In genomic region chr1:235864965-235865525, GRCh38 we compare ENCODE assay signal across 8 cellular contexts. TPM values are rescaled to one million over a fixed set of nuclear protein-coding genes. Genes with fewer than 3 reads are reported as not detected.
DNase-seq lines count a peak whose midpoint lies in the region; ATAC-seq and TF ChIP-seq lines count a peak whose summit lies in the region.

No MANE protein-coding gene starts in this region.

- BruUV-seq in Calu3 (replicated peaks; lab: Mats Ljungman, UMichigan), result no TSS peak

- no peak overlapping the region for H2BK120ac ChIP-seq in trophoblast cell (ENCODE audit: insufficient read depth, low read length, poor library complexity)

- no peak overlapping the region for H3K9ac ChIP-seq in trophoblast cell (ENCODE audit: low read length)

- H4K8ac ChIP-seq in trophoblast cell (ENCODE audit: low read depth, low read length), result no peak overlapping the region

- no CpG with 5 or more reads among the region's 3 CpGs for WGBS in trophoblast cell (ENCODE audit: extremely low coverage, insufficient coverage, insufficient read length)

- H3K36me3 Mint-ChIP-seq in Calu3 (ENCODE audit: insufficient read depth, unreplicated experiment) (peaks cover 19% of the 10 kb centered on the region), progenitor cell of endocrine pancreas (ENCODE audit: insufficient read depth) (no peaks in the 10 kb centered on the region)

- ATAC-seq in GM21619 (IDR thresholded peaks at IDR 0.05; ENCODE audit: unreplicated experiment) (no peak), omental fat pad (ENCODE audit: low FRiP score) (no peak)

- DNase-seq in Calu3 (no peak), NCI-H69 (lab: John Stamatoyannopoulos, UW) (peak; percentile 64), epithelial cell of prostate (ENCODE audit: low read depth, low spot score) (no peak), progenitor cell of endocrine pancreas (ENCODE audit: low spot score, unreplicated experiment) (no peak), GM10248 (ENCODE audit: extremely low spot score) (no peak), trophoblast cell (no peak), omental fat pad (ENCODE audit: low spot score) (no peak)

- H3K27ac Mint-ChIP-seq in Calu3 (ENCODE audit: unreplicated experiment), result no peak overlapping the region
- no peak overlapping the region for H3K27ac Mint-ChIP-seq in progenitor cell of endocrine pancreas

- no peak overlapping the region for H3K18ac ChIP-seq in trophoblast cell (ENCODE audit: low read length)

- no peak overlapping the region for H3K23ac ChIP-seq in trophoblast cell (ENCODE audit: low read length)

- H3K4me1 Mint-ChIP-seq in Calu3 (ENCODE audit: low read depth, unreplicated experiment) (peaks cover 13% of the 10 kb centered on the region), progenitor cell of endocrine pancreas (ENCODE audit: low read depth) (peaks cover 14% of the 10 kb centered on the region)

- no peak overlapping the region for H3K4me2 ChIP-seq in trophoblast cell (ENCODE audit: low read length)

- H4K91ac ChIP-seq in trophoblast cell (ENCODE audit: low read depth, low read length), result no peak overlapping the region

- H4K12ac ChIP-seq in trophoblast cell (ENCODE audit: low read depth, low read length), result no peak overlapping the region

- H3K9me3 Mint-ChIP-seq in Calu3 (ENCODE audit: low read depth, unreplicated experiment), result no peaks in the 10 kb centered on the region
- H3K9me3 Mint-ChIP-seq in progenitor cell of endocrine pancreas (ENCODE audit: low read depth), result no peaks in the 10 kb centered on the region

- H3K27me3 Mint-ChIP-seq in Calu3 (ENCODE audit: unreplicated experiment), result no peaks in the 10 kb centered on the region
- peaks cover 4% of the 10 kb centered on the region for H3K27me3 Mint-ChIP-seq in progenitor cell of endocrine pancreas

- no peak for TF ChIP-seq CTCF in Calu3 (IDR thresholded peaks at IDR 0.05; ENCODE audit: unreplicated experiment)
- TF ChIP-seq CTCF in progenitor cell of endocrine pancreas (IDR thresholded peaks at IDR 0.05; ENCODE audit: unreplicated experiment), result no peak
- no peak for TF ChIP-seq CTCF in GM10248 (IDR thresholded peaks at IDR 0.05; ENCODE audit: control extremely low read depth, extremely low read depth, low read depth, missing control alignments)
- TF ChIP-seq CTCF in omental fat pad (IDR thresholded peaks at IDR 0.05), result no peak

- CTCF ChIA-PET in Calu3 (lab: Charles Lee), result interaction anchor here (1.0 to 2.9 kb wide), 5 partner anchors 21 to 106 kb away, joined by 4 to 28 read pairs (median 4); no protein-coding TSS in a partner anchor
- CTCF ChIA-PET in GM10248 (lab: Yijun Ruan, JAX), result interaction anchor here (0.8 to 3.0 kb wide), 18 partner anchors 8 to 351 kb away, joined by 3 to 38 read pairs (median 4); no protein-coding TSS in a partner anchor

- H3K79me2 ChIP-seq in trophoblast cell (ENCODE audit: control insufficient read depth, insufficient read depth, low read length, poor library complexity), result peaks cover 1% of the 10 kb centered on the region

- H3K14ac ChIP-seq in trophoblast cell (ENCODE audit: low read length), result no peak overlapping the region

- peaks cover 5% of the 10 kb centered on the region for H3K79me1 ChIP-seq in trophoblast cell (ENCODE audit: low read length)

- no peaks in the 10 kb centered on the region for H3K27me3 ChIP-seq in trophoblast cell (ENCODE audit: insufficient read depth, low read length)

- intact Hi-C loops in Calu3 (cut with micrococcal nuclease; ENCODE audit: unreplicated experiment), result no loop called here

- no peak overlapping the region for H2AK5ac ChIP-seq in trophoblast cell (ENCODE audit: low read length)

- POLR2A ChIA-PET in GM10248 (lab: Yijun Ruan, JAX), result interaction anchor here (1.1 kb wide), 1 partner anchor 417 kb away, joined by 5 read pairs; the partner anchor contains the start of gene ERO1B

- H2BK12ac ChIP-seq in trophoblast cell (ENCODE audit: low read length), result no peak overlapping the region

- no peaks in the 10 kb centered on the region for H3K9me3 ChIP-seq in trophoblast cell (ENCODE audit: insufficient read depth, low read depth, low read length)

- H3K4me1 ChIP-seq in trophoblast cell (ENCODE audit: control insufficient read depth in 1 of 2, insufficient read depth in 2 of 2, low read length in 2 of 2), result peaks cover 0 to 2% of the 10 kb centered on the region in 2 experiments

- peak overlapping the region; percentile 92 for H3K4me3 Mint-ChIP-seq in Calu3 (ENCODE audit: low read depth, unreplicated experiment)
- peak overlapping the region; percentile 95 for H3K4me3 Mint-ChIP-seq in progenitor cell of endocrine pancreas (ENCODE audit: low read depth)

- H3K27ac ChIP-seq in epithelial cell of prostate, result peak overlapping the region; percentile 68
- H3K27ac ChIP-seq in trophoblast cell (ENCODE audit: low read depth, low read length), result no peak overlapping the region

- H2BK5ac ChIP-seq in trophoblast cell (ENCODE audit: low read depth, low read length, poor library complexity), result no peak overlapping the region

- no peak overlapping the region for H3K4ac ChIP-seq in trophoblast cell (ENCODE audit: low read depth, low read length)

- H3K4me3 ChIP-seq in trophoblast cell (ENCODE audit: low read depth, low read length), result no peak overlapping the region

- H2AFZ ChIP-seq in trophoblast cell (ENCODE audit: insufficient read depth, low read length, poor library complexity), result no peak overlapping the region

- no peaks in the 10 kb centered on the region for H3K36me3 ChIP-seq in trophoblast cell (ENCODE audit: control insufficient read depth in 1 of 2, insufficient read depth in 2 of 2, low read length in 2 of 2)

RNA-seq across cellular contexts. Expression of gene LYST, which starts 1.7 kb away (rescaled TPM):
- total RNA-seq in Calu3 (2022) (11.1 and 11.9 TPM in 2 replicates), progenitor cell of endocrine pancreas (11.4 and 11.7 TPM in 2 replicates), omental fat pad (100 to 1,000 TPM in 1 of 4 donors, 10 to 100 TPM in 3; 27.8 to 128 (median 41.3) TPM)
- polyA plus RNA-seq in trophoblast cell (2013), result 2.4 and 2.7 TPM in 2 replicates
